8 cellular contexts compared by ENCODE assay signal in genomic region chr6:6008648-6009421, GRCh38. TPM values are rescaled to one million over a fixed set of nuclear protein-coding genes. Genes with fewer than 3 reads are reported as not detected.
DNase-seq lines count a peak whose midpoint lies in the region; ATAC-seq and TF ChIP-seq lines count a peak whose summit lies in the region.

No MANE protein-coding gene starts in this region.

- H3K36me3 ChIP-seq in OCI-LY7 (ENCODE audit: insufficient read depth, low read length): no peaks in the 10 kb centered on the region
- no peaks in the 10 kb centered on the region for H3K36me3 ChIP-seq in iPS DF 6.9 (ENCODE audit: control insufficient read depth, insufficient read depth, low read length)
- H3K36me3 ChIP-seq in gastrocnemius medialis: no peaks in the 10 kb centered on the region

- in situ Hi-C loops in gastrocnemius medialis (cut with MboI; ENCODE audit: low sequenced_read_pairs in 4 of 4): loop anchor here in 1 of 4 donors (25.0 kb wide), 1 partner anchor 547 kb away; no protein-coding TSS in a partner anchor

- no peaks in the 10 kb centered on the region for H4K20me1 ChIP-seq in OCI-LY7 (ENCODE audit: insufficient read depth, low read length)

- no peaks in the 10 kb centered on the region for H3K79me2 ChIP-seq in OCI-LY7 (ENCODE audit: insufficient read depth, low read depth, low read length)

- H3K4me1 ChIP-seq in OCI-LY7 (ENCODE audit: insufficient read depth, low read length, poor library complexity, severe bottlenecking) (peaks cover 29% of the 10 kb centered on the region), iPS DF 6.9 (ENCODE audit: control insufficient read depth, insufficient read depth, low read length) (peaks cover 2% of the 10 kb centered on the region; the same call in 1 of the 2 replicates), gastrocnemius medialis (peaks cover 34 to 38% of the 10 kb centered on the region in 2 donors)

- no peak for TF ChIP-seq CTCF in GM20000 (IDR thresholded peaks at IDR 0.05; ENCODE audit: extremely low read depth, missing control alignments)
- TF ChIP-seq CTCF in OCI-LY7 (conservative IDR thresholded peaks at IDR 0.05; ENCODE audit: low read length): no peak
- no peak for TF ChIP-seq CTCF in gastrocnemius medialis (IDR thresholded peaks at IDR 0.05 in 4 of 5, conservative IDR thresholded peaks at IDR 0.05 in 1 of 5)

- POLR2A ChIA-PET in OCI-LY7 (lab: Charles Lee): interaction anchor here (0.6 to 1.4 kb wide), 8 partner anchors 14 to 580 kb away, joined by 3 to 7 read pairs (median 4); partner anchors contain the start of gene LY86

- peak; percentile 80 for DNase-seq in DMS 273 treated with DMSO at 0.1 percent for 48 hours (lab: John Stamatoyannopoulos, UW)
- DNase-seq in GM20000 (ENCODE audit: low spot score): peak; percentile 93
- DNase-seq in HT-29 (ENCODE audit: low spot score): peak; percentile 66
- peak; percentile 95 for DNase-seq in OCI-LY7 (ENCODE audit: low spot score)
- no peak for DNase-seq in iPS DF 6.9 (ENCODE audit: low read depth, low spot score)
- DNase-seq in gastrocnemius medialis: no peak

- no TSS peak for BruUV-seq in OCI-LY7 (replicated peaks; lab: Mats Ljungman, UMichigan)

- H3K27me3 ChIP-seq in iPS DF 6.9 (ENCODE audit: control insufficient read depth, insufficient read depth, low read length) (peaks cover 25% of the 10 kb centered on the region), gastrocnemius medialis (peaks cover 66 to 86% (median 71%) of the 10 kb centered on the region in 3 donors)

- H3K4me3 ChIP-seq in OCI-LY7 (ENCODE audit: low read depth, low read length, poor library complexity, severe bottlenecking): peak overlapping the region; percentile 73
- peak overlapping the region; percentile 70 for H3K4me3 ChIP-seq in iPS DF 6.9 (ENCODE audit: low read length)
- peak overlapping the region; percentile 47 to 66 (median 54) for H3K4me3 ChIP-seq in gastrocnemius medialis

- H3K27ac ChIP-seq in OCI-LY7 (ENCODE audit: low read depth, low read length, poor library complexity, severe bottlenecking) (peak overlapping the region; percentile 72), angular gyrus (ENCODE audit: low read depth, low read length) (peak overlapping the region; percentile 40), iPS DF 6.9 (ENCODE audit: low read length) (no peak overlapping the region), gastrocnemius medialis (peak overlapping the region; percentile 65 to 79 (median 73))

- peak; percentile 53 for ATAC-seq in gastrocnemius medialis
- no peak for ATAC-seq in GM19328 (IDR thresholded peaks at IDR 0.05; ENCODE audit: unreplicated experiment)

- H2AFZ ChIP-seq in OCI-LY7 (ENCODE audit: low read length): peak overlapping the region; percentile 95

- H3K4me2 ChIP-seq in OCI-LY7 (ENCODE audit: low read length): peak overlapping the region; percentile 98

- intact Hi-C loops in OCI-LY7 (cut with micrococcal nuclease; ENCODE audit: unreplicated experiment): loop anchor here (1.0 to 10.0 kb wide), 8 partner anchors 287 to 1232 kb away; partner anchors contain the start of genes CDYL and LY86
- intact Hi-C loops in gastrocnemius medialis (cut with DNase I; ENCODE audit: low total_unique reads): loop anchor here (5.0 to 10.0 kb wide), 2 partner anchors 264 to 537 kb away; no protein-coding TSS in a partner anchor

- no CpG with 5 or more reads among the region's 62 CpGs for WGBS in iPS DF 6.9 (ENCODE audit: insufficient coverage, insufficient read length)

- H3K9me2 ChIP-seq in OCI-LY7 (ENCODE audit: insufficient read depth, low read length): no peaks in the 10 kb centered on the region

- no peaks in the 10 kb centered on the region for H3K9me3 ChIP-seq in OCI-LY7 (ENCODE audit: low read length)
- no peaks in the 10 kb centered on the region; the same call in 1 of the 2 replicates for H3K9me3 ChIP-seq in iPS DF 6.9 (ENCODE audit: control insufficient read depth, insufficient read depth, low read length)
- H3K9me3 ChIP-seq in gastrocnemius medialis: no peaks in the 10 kb centered on the region

- CTCF ChIA-PET in OCI-LY7 (lab: Charles Lee; ENCODE audit: unreplicated experiment): interaction anchor here (0.6 to 1.0 kb wide), 2 partner anchors 176 to 981 kb away, joined by 4 to 7 read pairs; no protein-coding TSS in a partner anchor

- peak in 1 of 2 donors; percentile 31 for TF ChIP-seq POLR2A in gastrocnemius medialis (IDR thresholded peaks at IDR 0.05)

RNA-seq across cellular contexts. Expression of gene NRN1, which starts 2.1 kb away (rescaled TPM):
- total RNA-seq in HT-29 (2014; rRNA removed; shearing (Covaris generic)): 0.39 TPM in 1 of 2 replicates, not detected in the other
- 5.6 and 6.4 TPM in 2 replicates for total RNA-seq in OCI-LY7 (2014; rRNA removed; shearing (Covaris generic))
- total RNA-seq in OCI-LY7 (2022) (14.1 and 24.8 TPM in 2 replicates), gastrocnemius medialis (1 to 10 TPM; 6.4 to 9.9 (median 6.8) TPM)

Comparison
In these comparisons a context has a peak if more than half of its experiments do, and no peak if none do; other contexts are left out.
1. DNase-seq: peak in DMS 273 treated with DMSO at 0.1 percent for 48 hours (single experiment), GM20000 (single experiment), HT-29 (single experiment) and OCI-LY7 (single experiment); none in iPS DF 6.9 (single experiment) and gastrocnemius medialis (0 of 2).
2. Peak in every context shown above with its lines, with median percentiles within 50 percentile points of each other: H3K4me3 ChIP-seq.